8 cellular contexts compared by ENCODE assay signal in genomic region chr16:1331712-1332617, GRCh38. TPM values are rescaled to one million over a fixed set of nuclear protein-coding genes. Genes with fewer than 3 reads are reported as not detected.
DNase-seq lines count a peak whose midpoint lies in the region; ATAC-seq, FAIRE-seq and TF ChIP-seq lines count a peak whose summit lies in the region.

No MANE protein-coding gene starts in this region.

- no peaks in the 10 kb centered on the region for H3K36me3 Mint-ChIP-seq in activated CD4-positive, alpha-beta T cell treated with anti-CD3 and anti-CD28 coated beads, Interleukin-2, amount 10 ng/mL, durations not matched to agents 7 days and 5 days (ENCODE audit: low read depth)
- no peaks in the 10 kb centered on the region for H3K36me3 Mint-ChIP-seq in osteocyte (ENCODE audit: unreplicated experiment)

- peaks cover 62 to 73% (median 71%) of the 10 kb centered on the region in 11 experiments for H3K27me3 ChIP-seq in BLaER1 treated with 17β-estradiol and CSF1 and Interleukin-3, amounts not matched to agents 10 nM and 100 nM
- peaks cover 56% of the 10 kb centered on the region for H3K27me3 ChIP-seq in A673 (replicated peaks; ENCODE audit: insufficient read depth, low read depth, low read length, poor library complexity)

- BruUV-seq in A673 (replicated peaks; lab: Mats Ljungman, UMichigan): no TSS peak

- peaks cover 17% of the 10 kb centered on the region for H3K4me1 Mint-ChIP-seq in activated CD4-positive, alpha-beta T cell treated with anti-CD3 and anti-CD28 coated beads, Interleukin-2, amount 10 ng/mL, durations not matched to agents 7 days and 5 days
- H3K4me1 Mint-ChIP-seq in osteocyte (ENCODE audit: unreplicated experiment): peaks cover 11% of the 10 kb centered on the region

- H3K9me3 Mint-ChIP-seq in activated CD4-positive, alpha-beta T cell treated with anti-CD3 and anti-CD28 coated beads, Interleukin-2, amount 10 ng/mL, durations not matched to agents 7 days and 5 days: no peaks in the 10 kb centered on the region
- H3K9me3 Mint-ChIP-seq in osteocyte (ENCODE audit: unreplicated experiment): no peaks in the 10 kb centered on the region

- FAIRE-seq in frontal cortex (lab: Jason Lieb, UNC): no peak

- peak overlapping the region; percentile 78 to 94 (median 85) for H3K4me2 ChIP-seq in BLaER1 treated with 17β-estradiol and CSF1 and Interleukin-3, amounts not matched to agents 10 nM and 100 nM

- peaks cover 4 to 77% (median 59%) of the 10 kb centered on the region in 11 experiments; a peak in 21 of 22 replicates for H4K20me1 ChIP-seq in BLaER1 treated with 17β-estradiol and CSF1 and Interleukin-3, amounts not matched to agents 10 nM and 100 nM

- DNase-seq in NCI-H1417 (lab: John Stamatoyannopoulos, UW): peak; percentile 62 to 91 (median 76)
- DNase-seq in activated CD4-positive, alpha-beta T cell treated with anti-CD3 and anti-CD28 coated beads, Interleukin-2, amount 10 ng/mL, durations not matched to agents 7 days and 5 days: peak; percentile 83
- peak; percentile 73 to 78 for DNase-seq in frontal cortex (ENCODE audit: low spot score in 2 of 2)
- DNase-seq in osteocyte (ENCODE audit: extremely low spot score, unreplicated experiment): no peak
- DNase-seq in A673 (ENCODE audit: low spot score): no peak

- POLR2A ChIA-PET in activated CD4-positive, alpha-beta T cell treated with anti-CD3 and anti-CD28 coated beads, Interleukin-2, amount 10 ng/mL, durations not matched to agents 7 days and 5 days (lab: Charles Lee): interaction anchor here (0.6 kb wide), 1 partner anchor 9 kb away, joined by 3 read pairs; no protein-coding TSS in a partner anchor
- POLR2A ChIA-PET in A673 (lab: Charles Lee; ENCODE audit: low non-redundant PET): no interaction called here

- H3K36me3 ChIP-seq in BLaER1 treated with 17β-estradiol and CSF1 and Interleukin-3, amounts not matched to agents 10 nM and 100 nM: peaks cover 0 to 4% (median 0%) of the 10 kb centered on the region in 11 experiments; a peak in 3 of 22 replicates
- no peaks in the 10 kb centered on the region for H3K36me3 ChIP-seq in A673 (ENCODE audit: insufficient read depth, low read length, poor library complexity, severe bottlenecking)

- H3K27ac ChIP-seq in BLaER1 treated with 17β-estradiol and CSF1 and Interleukin-3, amounts not matched to agents 10 nM and 100 nM: peak overlapping the region in 5 of 11 experiments; percentile 25 to 79 (median 46); a peak in 8 of 22 replicates
- no peak overlapping the region for H3K27ac ChIP-seq in A673 (ENCODE audit: low read depth, low read length, poor library complexity, severe bottlenecking)

- H3K4me3 ChIP-seq in BLaER1 treated with 17β-estradiol and CSF1 and Interleukin-3, amounts not matched to agents 10 nM and 100 nM: peak overlapping the region; percentile 8 to 60 (median 34); a peak in 12 of 20 replicates
- H3K4me3 ChIP-seq in A673 (ENCODE audit: low read depth, low read length, poor library complexity, severe bottlenecking): no peak overlapping the region

- no peak for ATAC-seq in GM18858 (IDR thresholded peaks at IDR 0.05; ENCODE audit: unreplicated experiment)

- peak; percentile 26 for TF ChIP-seq POLR2A in GM19099 (IDR thresholded peaks at IDR 0.05; ENCODE audit: extremely low read depth, insufficient read length, low read depth)

- TF ChIP-seq CTCF in osteocyte (IDR thresholded peaks at IDR 0.05): no peak
- TF ChIP-seq CTCF in A673 (conservative IDR thresholded peaks at IDR 0.05; ENCODE audit: low read depth, low read length): no peak

- H3K9me3 ChIP-seq in BLaER1 treated with 17β-estradiol and CSF1 and Interleukin-3, amounts not matched to agents 10 nM and 100 nM (replicated peaks in 1 of 11): peaks cover 0 to 14% (median 8%) of the 10 kb centered on the region in 11 experiments; a peak in 17 of 22 replicates
- H3K9me3 ChIP-seq in A673 (ENCODE audit: low read depth, low read length, poor library complexity, severe bottlenecking): no peaks in the 10 kb centered on the region

- peak overlapping the region; percentile 72 for H3K27ac Mint-ChIP-seq in activated CD4-positive, alpha-beta T cell treated with anti-CD3 and anti-CD28 coated beads, Interleukin-2, amount 10 ng/mL, durations not matched to agents 7 days and 5 days
- no peak overlapping the region for H3K27ac Mint-ChIP-seq in osteocyte (ENCODE audit: unreplicated experiment)

- CTCF ChIA-PET in activated CD4-positive, alpha-beta T cell treated with anti-CD3 and anti-CD28 coated beads, Interleukin-2, amount 10 ng/mL, durations not matched to agents 7 days and 5 days (lab: Charles Lee): no interaction called here
- CTCF ChIA-PET in A673 (lab: Charles Lee): no interaction called here

- H3K9ac ChIP-seq in BLaER1 treated with 17β-estradiol and CSF1 and Interleukin-3, amounts not matched to agents 10 nM and 100 nM: peak overlapping the region in 6 of 11 experiments; percentile 17 to 68 (median 46); a peak in 9 of 22 replicates

- H3K4me1 ChIP-seq in BLaER1 treated with 17β-estradiol and CSF1 and Interleukin-3, amounts not matched to agents 10 nM and 100 nM: peaks cover 16 to 61% (median 52%) of the 10 kb centered on the region in 10 experiments
- peaks cover 15% of the 10 kb centered on the region for H3K4me1 ChIP-seq in A673 (ENCODE audit: insufficient read depth, low read length, poor library complexity, severe bottlenecking)

- peak overlapping the region; percentile 41 for H3K4me3 Mint-ChIP-seq in activated CD4-positive, alpha-beta T cell treated with anti-CD3 and anti-CD28 coated beads, Interleukin-2, amount 10 ng/mL, durations not matched to agents 7 days and 5 days
- H3K4me3 Mint-ChIP-seq in osteocyte (ENCODE audit: unreplicated experiment): peak overlapping the region; percentile 32

- intact Hi-C loops in A673 (cut with micrococcal nuclease; ENCODE audit: unreplicated experiment): no loop called here

- H3K27me3 Mint-ChIP-seq in activated CD4-positive, alpha-beta T cell treated with anti-CD3 and anti-CD28 coated beads, Interleukin-2, amount 10 ng/mL, durations not matched to agents 7 days and 5 days: peaks cover 36% of the 10 kb centered on the region
- H3K27me3 Mint-ChIP-seq in osteocyte (ENCODE audit: unreplicated experiment): peaks cover 34% of the 10 kb centered on the region

RNA-seq across cellular contexts. Expression of gene BAIAP3, which starts 1.5 kb away (rescaled TPM):
- 1 to 10 TPM in 1 of 2 experiments, under 1 TPM in 1; 0.83 to 1.6 TPM for total RNA-seq in activated CD4-positive, alpha-beta T cell treated with anti-CD3 and anti-CD28 coated beads, Interleukin-2, amount 10 ng/mL, durations not matched to agents 7 days and 5 days
- total RNA-seq in frontal cortex (11.4 TPM), osteocyte (0.42 and 0.48 TPM in 2 replicates), A673 (2021) (2.0 and 3.7 TPM in 2 replicates)

RNA-seq across cellular contexts. Expression of gene TSR3, which starts 19.7 kb away (rescaled TPM):
- 10 to 100 TPM; 33.8 to 43.7 TPM for total RNA-seq in activated CD4-positive, alpha-beta T cell treated with anti-CD3 and anti-CD28 coated beads, Interleukin-2, amount 10 ng/mL, durations not matched to agents 7 days and 5 days
- total RNA-seq in frontal cortex (39.5 TPM), osteocyte (58.0 and 59.2 TPM in 2 replicates), A673 (2021) (55.0 and 57.2 TPM in 2 replicates)

RNA-seq across cellular contexts. Expression of gene GNPTG, which starts 19.8 kb away (rescaled TPM):
- 10 to 100 TPM; 34.3 to 36.9 TPM for total RNA-seq in activated CD4-positive, alpha-beta T cell treated with anti-CD3 and anti-CD28 coated beads, Interleukin-2, amount 10 ng/mL, durations not matched to agents 7 days and 5 days
- 17.9 TPM for total RNA-seq in frontal cortex
- 92.4 and 94.3 TPM in 2 replicates for total RNA-seq in osteocyte
- total RNA-seq in A673 (2021): 20.9 and 32.7 TPM in 2 replicates

RNA-seq across cellular contexts. Expression of gene UBE2I, which starts 22.5 kb away (rescaled TPM):
- 100 to 1,000 TPM; 204 to 222 TPM for total RNA-seq in activated CD4-positive, alpha-beta T cell treated with anti-CD3 and anti-CD28 coated beads, Interleukin-2, amount 10 ng/mL, durations not matched to agents 7 days and 5 days
- total RNA-seq in frontal cortex (48.5 TPM), osteocyte (118 and 131 TPM in 2 replicates), A673 (2021) (348 and 361 TPM in 2 replicates)

Comparison
In these comparisons a context has a peak if more than half of its experiments do, and no peak if none do; other contexts are left out.
1. DNase-seq: peak in NCI-H1417 (3 of 3), activated CD4-positive, alpha-beta T cell treated with anti-CD3 and anti-CD28 coated beads, Interleukin-2, amount 10 ng/mL, durations not matched to agents 7 days and 5 days (single experiment) and frontal cortex (2 of 2); none in osteocyte (single experiment) and A673 (single experiment).